ENCODE assay signal across 26 cellular contexts in the genomic region with DNA sequence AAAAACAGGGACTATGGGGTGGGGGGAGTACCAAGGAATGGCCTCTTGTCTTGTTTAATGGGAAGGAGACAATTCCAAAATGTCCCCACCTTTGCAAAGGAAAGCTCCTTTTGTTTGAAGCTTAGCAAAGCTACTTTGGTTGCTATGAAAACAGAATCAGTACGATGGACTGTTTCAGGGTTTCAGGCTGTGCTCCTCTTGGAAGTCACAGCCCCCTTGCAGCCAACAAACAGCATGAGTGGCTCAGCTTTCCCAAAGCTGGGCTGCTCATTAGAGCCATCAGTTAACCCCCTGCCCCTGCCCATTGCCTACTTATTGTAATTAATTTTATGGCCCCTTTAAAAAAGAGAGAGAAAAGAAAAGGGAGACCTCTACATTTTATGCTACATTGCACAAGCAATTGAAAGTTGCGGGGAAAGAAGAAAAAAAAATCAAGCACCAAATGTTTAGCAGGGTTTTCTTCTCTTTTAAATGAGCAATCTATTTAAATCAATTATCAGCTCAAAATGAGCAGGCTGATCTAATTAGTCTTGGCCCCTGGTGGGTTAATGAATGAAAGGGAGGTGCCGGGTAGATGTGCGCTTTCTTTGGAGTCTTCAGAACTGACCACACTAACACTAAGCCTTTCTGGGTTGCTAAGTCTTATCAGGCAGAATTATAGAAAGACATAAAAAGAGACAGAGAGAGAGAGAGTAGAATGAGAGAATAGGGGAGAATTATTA.
"Had no signal": no experiment of that assay in that cellular context is flagged by ENCODE, and none has a peak within 500 bp of the region (broad histone marks: within the 10 kb centered on the region; RNA-seq: fewer than 3 reads in every experiment).

No MANE protein-coding gene starts in this region.

- H3K4me1 Mint-ChIP-seq: natural killer cell; stimulated activated naive CD8-positive, alpha-beta T cell treated with anti-CD3 and anti-CD28 coated beads, Interleukin-15, amount 100 ng/mL, for 72 hours had no signal

- H3K36me3 Mint-ChIP-seq: natural killer cell had no signal

- H3K4me1 ChIP-seq: esophagus muscularis mucosa, foreskin keratinocyte, gastroesophageal sphincter, heart left ventricle, left lung, parathyroid adenoma, right atrium auricular region, suprapubic skin, transverse colon, upper lobe of right lung, uterus had no signal

- H3K9me3 Mint-ChIP-seq: stimulated activated naive CD8-positive, alpha-beta T cell treated with anti-CD3 and anti-CD28 coated beads, Interleukin-15, amount 100 ng/mL, for 72 hours had no signal

- H3K9ac ChIP-seq: parathyroid adenoma had no signal

- H3K9me3 ChIP-seq: esophagus muscularis mucosa, gastroesophageal sphincter, heart left ventricle, left lung, right atrium auricular region, suprapubic skin, transverse colon, upper lobe of right lung, uterus had no signal

- H3K27me3 ChIP-seq: foreskin keratinocyte, right atrium auricular region, suprapubic skin, transverse colon, uterus had no signal

- H2AFZ ChIP-seq: hepatocyte, parathyroid adenoma had no signal

- H3K27ac Mint-ChIP-seq: natural killer cell; progenitor cell of endocrine pancreas; stimulated activated naive CD8-positive, alpha-beta T cell treated with anti-CD3 and anti-CD28 coated beads, Interleukin-15, amount 100 ng/mL, for 72 hours had no signal

- H3K36me3 ChIP-seq: esophagus muscularis mucosa, gastroesophageal sphincter, heart left ventricle, left lung, right atrium auricular region, suprapubic skin, transverse colon, upper lobe of right lung, uterus had no signal

- DNase-seq: cortex of kidney; effector memory CD4-positive, alpha-beta T cell; foreskin keratinocyte; heart left ventricle; kidney; left lung; mesenchymal stem cell; natural killer cell; stimulated activated CD4-positive, alpha-beta T cell treated with anti-CD3 and anti-CD28 coated beads, Interleukin-12 subunit alpha, Interleukin-12 subunit beta, amount 100 ng/mL, for 4 hours; stimulated activated CD4-positive, alpha-beta T cell treated with anti-CD3 and anti-CD28 coated beads, Interleukin-1b, Interleukin-23, amount 100 ng/mL, for 48 hours; stimulated activated CD4-positive, alpha-beta T cell treated with anti-CD3 and anti-CD28 coated beads, Interleukin-4, amount 100 ng/mL, for 1 hour; stimulated activated CD8-positive, alpha-beta memory T cell treated with anti-CD3 and anti-CD28 coated beads, Interleukin-4, amount 100 ng/mL, for 48 hours; stimulated activated naive CD4-positive, alpha-beta T cell; stimulated activated naive CD8-positive, alpha-beta T cell treated with anti-CD3 and anti-CD28 coated beads, Interleukin-15, amount 100 ng/mL, for 72 hours; transverse colon; upper lobe of right lung; uterus had no signal

- H3K4me3 ChIP-seq: esophagus muscularis mucosa, gastroesophageal sphincter, heart left ventricle, hepatocyte, left lung, right atrium auricular region, smooth muscle cell, suprapubic skin, transverse colon, upper lobe of right lung, uterus had no signal

- H3K4me3 Mint-ChIP-seq: natural killer cell; stimulated activated naive CD8-positive, alpha-beta T cell treated with anti-CD3 and anti-CD28 coated beads, Interleukin-15, amount 100 ng/mL, for 72 hours had no signal

- H3K4me2 ChIP-seq: hepatocyte, smooth muscle cell had no signal

- ATAC-seq: foreskin keratinocyte; gastroesophageal sphincter; heart left ventricle; left lung; natural killer cell; sciatic nerve; stimulated activated naive CD8-positive, alpha-beta T cell treated with anti-CD3 and anti-CD28 coated beads, Interleukin-15, amount 100 ng/mL, for 72 hours; upper lobe of right lung had no signal

- H3K79me2 ChIP-seq: hepatocyte, parathyroid adenoma had no signal

- H3K27ac ChIP-seq: esophagus muscularis mucosa, foreskin keratinocyte, gastroesophageal sphincter, heart left ventricle, hepatocyte, left lung, parathyroid adenoma, right atrium auricular region, suprapubic skin, transverse colon, upper lobe of right lung, uterus had no signal
